In the genomic region with DNA sequence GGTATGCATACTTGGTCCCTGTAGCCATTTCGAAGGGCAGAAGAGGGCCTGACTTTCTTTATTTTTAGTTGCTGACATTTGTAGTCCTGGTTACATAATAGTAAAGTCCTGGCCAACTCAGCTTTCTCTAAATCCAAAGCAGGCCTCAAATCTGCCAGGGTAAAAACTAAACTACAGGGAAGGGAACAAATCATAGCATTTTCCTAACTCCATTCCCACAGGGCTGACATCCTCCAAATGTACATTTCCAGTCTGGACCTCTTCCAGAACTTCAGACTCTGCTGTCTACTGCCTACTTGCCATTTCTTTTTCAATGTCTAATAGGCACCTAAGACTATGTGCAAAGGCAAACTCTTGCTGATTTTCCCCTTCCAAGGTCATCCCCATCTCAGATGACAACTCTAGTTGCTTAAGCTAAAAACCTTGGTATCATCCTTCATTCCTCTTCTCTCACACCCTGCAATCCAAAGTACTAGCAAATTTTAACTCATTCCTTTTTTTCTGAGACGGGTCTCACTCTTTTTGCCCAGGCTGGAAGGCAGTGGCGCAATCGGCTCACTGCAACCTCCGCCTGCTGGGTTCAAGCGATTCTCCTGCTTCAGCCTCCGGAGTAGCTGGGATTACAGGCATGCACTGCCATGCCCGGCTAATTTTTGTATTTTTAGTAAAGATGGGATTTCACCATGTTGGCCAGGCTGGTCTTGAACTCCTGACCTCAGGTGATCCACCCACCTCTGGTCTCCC, we compare ENCODE assay signal across 9 cellular contexts. TPM values are rescaled to one million over a fixed set of nuclear protein-coding genes. Genes with fewer than 3 reads are reported as not detected.
DNase-seq lines count a peak whose midpoint lies in the region; ATAC-seq and TF ChIP-seq lines count a peak whose summit lies in the region.
"Had no signal": no experiment of that assay in that cellular context is flagged by ENCODE, and none has a peak within 500 bp of the region (broad histone marks: within the 10 kb centered on the region; RNA-seq: fewer than 3 reads in every experiment).

No MANE protein-coding gene starts in this region.

- peak overlapping the region; percentile 97 to 99 (median 98) for H3K4me3 Mint-ChIP-seq in CD4-positive, CD25-positive, alpha-beta regulatory T cell

- H3K9me3 Mint-ChIP-seq in CD4-positive, CD25-positive, alpha-beta regulatory T cell, result peaks cover 0 to 3% (median 0%) of the 10 kb centered on the region in 7 donors

- peak overlapping the region; percentile 98 for H3K4me3 ChIP-seq in CD4-positive, CD25-positive, alpha-beta regulatory T cell (ENCODE audit: low read depth, low read length)
- H3K4me3 ChIP-seq in OCI-LY1 (ENCODE audit: low read depth, low read length, poor library complexity, severe bottlenecking) (peak overlapping the region; percentile 87), duodenal mucosa (ENCODE audit: low read depth in 1 of 2, low read length in 2 of 2) (peak overlapping the region; percentile 96 to 97), neuron (ENCODE audit: low read length) (peak overlapping the region; percentile 66)

- H3K4me2 ChIP-seq in OCI-LY1 (ENCODE audit: low read length), result peak overlapping the region; percentile 87; the same call in 1 of the 2 replicates

- H3K27ac Mint-ChIP-seq in CD4-positive, CD25-positive, alpha-beta regulatory T cell, result peak overlapping the region; percentile 81 to 100 (median 100)

- H3K9ac ChIP-seq in OCI-LY1 (ENCODE audit: low read length) (no peak overlapping the region), duodenal mucosa (ENCODE audit: low read depth in 1 of 2, low read length in 2 of 2) (peak overlapping the region in 1 of 2 donors; percentile 100)

- peaks cover 35% of the 10 kb centered on the region for H3K36me3 Mint-ChIP-seq in CD4-positive, CD25-positive, alpha-beta regulatory T cell

- peaks cover 19% of the 10 kb centered on the region for H3K27me3 Mint-ChIP-seq in CD4-positive, CD25-positive, alpha-beta regulatory T cell

- no peak for TF ChIP-seq CTCF in OCI-LY1 (IDR thresholded peaks at IDR 0.05; ENCODE audit: low read length)

- peaks cover 11% of the 10 kb centered on the region for H3K79me2 ChIP-seq in OCI-LY1 (ENCODE audit: insufficient read depth, low read length)

- DNase-seq in CD4-positive, CD25-positive, alpha-beta regulatory T cell, result no peak
- no peak for DNase-seq in H4 (ENCODE audit: low spot score)
- no peak for DNase-seq in NCI-H2081 (lab: John Stamatoyannopoulos, UW)
- DNase-seq: NCI-H2029 treated with DMSO at 0.1 percent for 48 hours had no signal

- H4K20me1 ChIP-seq in OCI-LY1 (ENCODE audit: insufficient read depth, low read length), result no peaks in the 10 kb centered on the region

- H3K27me3 ChIP-seq in CD4-positive, CD25-positive, alpha-beta regulatory T cell (ENCODE audit: control insufficient read depth, insufficient read depth, low read length), result no peaks in the 10 kb centered on the region
- H3K27me3 ChIP-seq in OCI-LY1 (ENCODE audit: insufficient read depth, low read length) (no peaks in the 10 kb centered on the region), duodenal mucosa (ENCODE audit: control insufficient read depth in 1 of 2, insufficient read depth in 2 of 2, low read length in 2 of 2) (no peaks in the 10 kb centered on the region), neuron (ENCODE audit: insufficient read depth, low read length) (no peaks in the 10 kb centered on the region)

- no peaks in the 10 kb centered on the region for H3K9me3 ChIP-seq in CD4-positive, CD25-positive, alpha-beta regulatory T cell (ENCODE audit: control insufficient read depth in 2 of 2, low read length in 2 of 2)
- H3K9me3 ChIP-seq in OCI-LY1 (ENCODE audit: low read length) (no peaks in the 10 kb centered on the region), duodenal mucosa (ENCODE audit: control insufficient read depth in 1 of 2, low read length in 2 of 2) (no peaks in the 10 kb centered on the region), neuron (ENCODE audit: low read length) (no peaks in the 10 kb centered on the region)

- H2AFZ ChIP-seq in OCI-LY1 (ENCODE audit: low read length) (no peak overlapping the region), neuron (ENCODE audit: low read depth, low read length) (no peak overlapping the region)

- H3K9me2 ChIP-seq in OCI-LY1 (ENCODE audit: low read depth, low read length), result no peaks in the 10 kb centered on the region

- H3K4me1 Mint-ChIP-seq in CD4-positive, CD25-positive, alpha-beta regulatory T cell, result peaks cover 21 to 51% (median 35%) of the 10 kb centered on the region in 4 donors

- 0 out of 2 replicates have a peak, but pooled peaks cover 10% of the 10 kb centered on the region for H3F3A ChIP-seq in OCI-LY1 (ENCODE audit: insufficient read depth, low read length)

- ATAC-seq in CD4-positive, CD25-positive, alpha-beta regulatory T cell (ENCODE audit: low read depth in 2 of 2), result no peak
- ATAC-seq in HG03342 (IDR thresholded peaks at IDR 0.05; ENCODE audit: unreplicated experiment) (no peak), GM21526 (IDR thresholded peaks at IDR 0.05; ENCODE audit: low FRiP score, unreplicated experiment) (no peak)

- peak overlapping the region; percentile 98 for H3K27ac ChIP-seq in CD4-positive, CD25-positive, alpha-beta regulatory T cell (ENCODE audit: insufficient read depth, low read length, poor library complexity, severe bottlenecking)
- H3K27ac ChIP-seq in OCI-LY1 (ENCODE audit: low read depth, low read length, poor library complexity, severe bottlenecking) (peak overlapping the region; percentile 9), duodenal mucosa (ENCODE audit: low read depth, low read length) (no peak overlapping the region)

- peaks cover 45% of the 10 kb centered on the region for H3K36me3 ChIP-seq in CD4-positive, CD25-positive, alpha-beta regulatory T cell (ENCODE audit: control insufficient read depth, insufficient read depth, low read length)
- H3K36me3 ChIP-seq in OCI-LY1 (ENCODE audit: insufficient read depth, low read length) (peaks cover 59% of the 10 kb centered on the region), duodenal mucosa (ENCODE audit: control insufficient read depth in 1 of 2, insufficient read depth in 2 of 2, low read length in 2 of 2) (peaks cover 32 to 37% of the 10 kb centered on the region in 2 donors), neuron (ENCODE audit: insufficient read depth, low read length) (peaks cover 44% of the 10 kb centered on the region)

- H3K4me1 ChIP-seq in CD4-positive, CD25-positive, alpha-beta regulatory T cell (ENCODE audit: control insufficient read depth, insufficient read depth, low read length, poor library complexity, severe bottlenecking), result peaks cover 42% of the 10 kb centered on the region
- H3K4me1 ChIP-seq in OCI-LY1 (ENCODE audit: insufficient read depth, low read length, severe bottlenecking), result peaks cover 35% of the 10 kb centered on the region
- H3K4me1 ChIP-seq in duodenal mucosa (ENCODE audit: control insufficient read depth in 1 of 2, insufficient read depth in 2 of 2, low read length in 2 of 2), result peaks cover 32 to 44% of the 10 kb centered on the region in 2 donors
- peaks cover 37% of the 10 kb centered on the region for H3K4me1 ChIP-seq in neuron (ENCODE audit: insufficient read depth, low read length)

RNA-seq across cellular contexts. Expression of gene DDIT3, which starts 2.0 kb away (rescaled TPM):
- total RNA-seq in CD4-positive, CD25-positive, alpha-beta regulatory T cell, result 159 TPM
- 10 to 100 TPM; 17.8 to 25.3 (median 20.9) TPM for polyA plus RNA-seq in CD4-positive, CD25-positive, alpha-beta regulatory T cell
- total RNA-seq in H4 (2014; rRNA removed; shearing (Covaris generic)), result 43.2 and 50.1 TPM in 2 replicates

RNA-seq across cellular contexts. Expression of gene MBD6, which starts 4.3 kb away (rescaled TPM):
- 104 TPM for total RNA-seq in CD4-positive, CD25-positive, alpha-beta regulatory T cell
- polyA plus RNA-seq in CD4-positive, CD25-positive, alpha-beta regulatory T cell, result 1 to 10 TPM; 1.8 to 3.0 (median 2.3) TPM
- 1.5 and 3.1 TPM in 2 replicates for total RNA-seq in H4 (2014; rRNA removed; shearing (Covaris generic))

RNA-seq across cellular contexts. Expression of gene DCTN2, which starts 28.6 kb away (rescaled TPM):
- total RNA-seq in CD4-positive, CD25-positive, alpha-beta regulatory T cell, result 74.9 TPM
- 10 to 100 TPM; 75.1 to 91.6 (median 78.9) TPM for polyA plus RNA-seq in CD4-positive, CD25-positive, alpha-beta regulatory T cell
- 76.6 and 109 TPM in 2 replicates for total RNA-seq in H4 (2014; rRNA removed; shearing (Covaris generic))

RNA-seq across cellular contexts. Expression of gene MARS1, which starts 30.5 kb away (rescaled TPM):
- total RNA-seq in CD4-positive, CD25-positive, alpha-beta regulatory T cell, result 219 TPM
- polyA plus RNA-seq in CD4-positive, CD25-positive, alpha-beta regulatory T cell, result 10 to 100 TPM; 71.9 to 89.4 (median 80.1) TPM
- 118 and 121 TPM in 2 replicates for total RNA-seq in H4 (2014; rRNA removed; shearing (Covaris generic))

RNA-seq across cellular contexts. Expression of gene KIF5A, which starts 31.5 kb away (rescaled TPM):
- total RNA-seq in CD4-positive, CD25-positive, alpha-beta regulatory T cell, result 0.72 TPM
- polyA plus RNA-seq in CD4-positive, CD25-positive, alpha-beta regulatory T cell, result under 1 TPM in 2 of 4 donors, not detected in 2; 0.05 to 0.06 TPM
- total RNA-seq in H4 (2014; rRNA removed; shearing (Covaris generic)), result 0.27 TPM in 1 of 2 replicates, not detected in the other

Comparison
In these comparisons a context has a peak if more than half of its experiments do, and no peak if none do; other contexts are left out.
1. RNA of gene MBD6, which starts 4.3 kb away (total RNA-seq): 104 TPM in CD4-positive, CD25-positive, alpha-beta regulatory T cell (single experiment); 1.5 to 3.1 TPM in H4; every median in the first group is over 10 times any median in the second.
2. Peak in every context shown above with its lines, with median percentiles within 50 percentile points of each other: H3K4me3 ChIP-seq.